In the genomic region with DNA sequence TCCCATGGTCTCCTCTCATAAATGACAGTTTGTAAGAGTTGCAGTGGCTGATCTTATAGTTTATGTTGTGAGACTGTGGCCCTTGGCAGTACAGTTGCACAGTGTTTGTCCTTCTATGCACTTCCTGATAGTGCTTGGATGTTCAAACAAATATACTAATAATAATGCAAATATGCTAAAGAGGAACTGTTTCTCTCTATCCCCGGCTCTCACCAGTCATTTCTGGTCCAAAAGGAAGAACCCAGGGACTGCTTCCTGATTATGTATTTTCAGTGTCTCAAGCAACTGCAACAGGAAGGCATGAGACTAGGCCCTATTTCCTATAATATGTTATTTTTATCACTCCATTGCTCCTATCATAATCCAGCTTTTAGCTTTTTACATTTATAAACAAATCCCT, we compare ENCODE assay signal across 1 cellular context.
TF ChIP-seq lines count a peak whose summit lies in the region.

No MANE protein-coding gene starts in this region.

TF ChIP-seq in HepG2, 621 proteins besides CTCF, POLR2A, EP300 and RAD21:
- TF ChIP-seq ZNF121 (CRISPR knock-in tag; IDR thresholded peaks at IDR 0.05) (no peak), ZNF619 (CRISPR knock-in tag; IDR thresholded peaks at IDR 0.05) (no peak), NCOA5 (CRISPR knock-in tag; IDR thresholded peaks at IDR 0.05) (no peak), ZNF709 (CRISPR knock-in tag; IDR thresholded peaks at IDR 0.05) (no peak), ZNF432 (CRISPR knock-in tag; IDR thresholded peaks at IDR 0.05; ENCODE audit: borderline replicate concordance) (no peak), GABPB1 (CRISPR knock-in tag; IDR thresholded peaks at IDR 0.05) (no peak), ZNF251 (CRISPR knock-in tag; IDR thresholded peaks at IDR 0.05) (no peak), FOXP1 (IDR thresholded peaks at IDR 0.05) (no peak), FOXP1 (CRISPR knock-in tag; IDR thresholded peaks at IDR 0.05) (no peak), NFE2 (CRISPR knock-in tag; IDR thresholded peaks at IDR 0.05) (no peak)
- TF ChIP-seq, protein P1, sequence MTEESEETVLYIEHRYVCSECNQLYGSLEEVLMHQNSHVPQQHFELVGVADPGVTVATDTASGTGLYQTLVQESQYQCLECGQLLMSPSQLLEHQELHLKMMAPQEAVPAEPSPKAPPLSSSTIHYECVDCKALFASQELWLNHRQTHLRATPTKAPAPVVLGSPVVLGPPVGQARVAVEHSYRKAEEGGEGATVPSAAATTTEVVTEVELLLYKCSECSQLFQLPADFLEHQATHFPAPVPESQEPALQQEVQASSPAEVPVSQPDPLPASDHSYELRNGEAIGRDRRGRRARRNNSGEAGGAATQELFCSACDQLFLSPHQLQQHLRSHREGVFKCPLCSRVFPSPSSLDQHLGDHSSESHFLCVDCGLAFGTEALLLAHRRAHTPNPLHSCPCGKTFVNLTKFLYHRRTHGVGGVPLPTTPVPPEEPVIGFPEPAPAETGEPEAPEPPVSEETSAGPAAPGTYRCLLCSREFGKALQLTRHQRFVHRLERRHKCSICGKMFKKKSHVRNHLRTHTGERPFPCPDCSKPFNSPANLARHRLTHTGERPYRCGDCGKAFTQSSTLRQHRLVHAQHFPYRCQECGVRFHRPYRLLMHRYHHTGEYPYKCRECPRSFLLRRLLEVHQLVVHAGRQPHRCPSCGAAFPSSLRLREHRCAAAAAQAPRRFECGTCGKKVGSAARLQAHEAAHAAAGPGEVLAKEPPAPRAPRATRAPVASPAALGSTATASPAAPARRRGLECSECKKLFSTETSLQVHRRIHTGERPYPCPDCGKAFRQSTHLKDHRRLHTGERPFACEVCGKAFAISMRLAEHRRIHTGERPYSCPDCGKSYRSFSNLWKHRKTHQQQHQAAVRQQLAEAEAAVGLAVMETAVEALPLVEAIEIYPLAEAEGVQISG (CRISPR knock-in tag; IDR thresholded peaks at IDR 0.05) = no peak
- TF ChIP-seq, protein P2, sequence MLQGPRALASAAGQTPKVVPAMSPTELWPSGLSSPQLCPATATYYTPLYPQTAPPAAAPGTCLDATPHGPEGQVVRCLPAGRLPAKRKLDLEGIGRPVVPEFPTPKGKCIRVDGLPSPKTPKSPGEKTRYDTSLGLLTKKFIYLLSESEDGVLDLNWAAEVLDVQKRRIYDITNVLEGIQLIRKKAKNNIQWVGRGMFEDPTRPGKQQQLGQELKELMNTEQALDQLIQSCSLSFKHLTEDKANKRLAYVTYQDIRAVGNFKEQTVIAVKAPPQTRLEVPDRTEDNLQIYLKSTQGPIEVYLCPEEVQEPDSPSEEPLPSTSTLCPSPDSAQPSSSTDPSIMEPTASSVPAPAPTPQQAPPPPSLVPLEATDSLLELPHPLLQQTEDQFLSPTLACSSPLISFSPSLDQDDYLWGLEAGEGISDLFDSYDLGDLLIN (CRISPR knock-in tag; IDR thresholded peaks at IDR 0.05; ENCODE audit: borderline replicate concordance) = no peak
